Comparison of ENCODE assay signal across 9 cellular contexts in genomic region chr15:60720493-60721231, GRCh38.
DNase-seq lines count a peak whose midpoint lies in the region; ATAC-seq and TF ChIP-seq lines count a peak whose summit lies in the region.
"Had no signal": no experiment of that assay in that cellular context is flagged by ENCODE, and none has a peak within 500 bp of the region (broad histone marks: within the 10 kb centered on the region; RNA-seq: fewer than 3 reads in every experiment).

No MANE protein-coding gene starts in this region.

- peak; percentile 23 for DNase-seq in GM13976 (ENCODE audit: low spot score)
- peak; percentile 31 for DNase-seq in activated T-cell treated with anti-CD3 and anti-CD28 coated beads for 4 hours
- peak; percentile 16 to 36 for DNase-seq in stimulated activated CD4-positive, alpha-beta T cell treated with anti-CD3 and anti-CD28 coated beads, Interleukin-1b, Interleukin-23, amount 100 ng/mL, for 1 hour (ENCODE audit: low read depth in 2 of 2)
- DNase-seq in islet precursor cell: no peak
- DNase-seq in NCI-H2196 treated with DMSO at 0.1 percent for 48 hours (lab: John Stamatoyannopoulos, UW; ENCODE audit: unreplicated experiment): no peak
- DNase-seq: DMS79 had no signal

- ATAC-seq in HG03196 (IDR thresholded peaks at IDR 0.05; ENCODE audit: unreplicated experiment) (peak; percentile 58), GM19467 (IDR thresholded peaks at IDR 0.05; ENCODE audit: unreplicated experiment) (no peak), GM21737 (IDR thresholded peaks at IDR 0.05; ENCODE audit: unreplicated experiment) (no peak)

- in situ Hi-C loops in GM13976 (cut with MboI; ENCODE audit: low sequenced_read_pairs, unreplicated experiment): no loop called here

- TF ChIP-seq CTCF in GM13976 (IDR thresholded peaks at IDR 0.05; ENCODE audit: borderline replicate concordance, control extremely low read depth, extremely low read depth, insufficient read depth, missing control alignments): no peak

Comparison
In these comparisons a context has a peak if more than half of its experiments do, and no peak if none do; other contexts are left out.
1. DNase-seq: peak in GM13976 (single experiment), activated T-cell treated with anti-CD3 and anti-CD28 coated beads for 4 hours (single experiment) and stimulated activated CD4-positive, alpha-beta T cell treated with anti-CD3 and anti-CD28 coated beads, Interleukin-1b, Interleukin-23, amount 100 ng/mL, for 1 hour (2 of 2); none in islet precursor cell (single experiment) and NCI-H2196 treated with DMSO at 0.1 percent for 48 hours (single experiment).